Comparison of ENCODE assay signal across 8 cellular contexts in genomic region chr12:14366211-14366762, GRCh38. TPM values are rescaled to one million over a fixed set of nuclear protein-coding genes. Genes with fewer than 3 reads are reported as not detected.
DNase-seq lines count a peak whose midpoint lies in the region; ATAC-seq, FAIRE-seq and TF ChIP-seq lines count a peak whose summit lies in the region.

No MANE protein-coding gene starts in this region.

- H3K79me1 ChIP-seq in neuronal stem cell (ENCODE audit: low read depth, low read length) = no peaks in the 10 kb centered on the region

- peak overlapping the region; percentile 68 to 81 (median 76) for H3K4me3 ChIP-seq in esophagus muscularis mucosa
- peak overlapping the region in 1 of 2 donors; percentile 58 for H3K4me3 ChIP-seq in neuronal stem cell (ENCODE audit: low read length in 2 of 2)

- no peak for TF ChIP-seq POLR2A in esophagus muscularis mucosa (IDR thresholded peaks at IDR 0.05; ENCODE audit: low read depth)

- in situ Hi-C loops in SK-MEL-5 (cut with HindIII; ENCODE audit: low pct_unique_long_range_greater_than_20kb, low sequenced_read_pairs) = no loop called here

- H2BK15ac ChIP-seq in neuronal stem cell (ENCODE audit: low read length) = no peak overlapping the region

- no peak overlapping the region for H3K18ac ChIP-seq in neuronal stem cell (ENCODE audit: low read length)

- no peak overlapping the region for H2AK5ac ChIP-seq in neuronal stem cell (ENCODE audit: low read depth, low read length)

- no peak overlapping the region for H2BK12ac ChIP-seq in neuronal stem cell (ENCODE audit: low read length)

- no peak overlapping the region for H3K4ac ChIP-seq in neuronal stem cell (ENCODE audit: low read length)

- TF ChIP-seq EP300 in esophagus muscularis mucosa (IDR thresholded peaks at IDR 0.05) = no peak

- no peak overlapping the region for H3K14ac ChIP-seq in neuronal stem cell (ENCODE audit: low read length)

- H3K27me3 ChIP-seq in esophagus muscularis mucosa (no peaks in the 10 kb centered on the region), neuronal stem cell (ENCODE audit: control insufficient read depth in 3 of 3, insufficient read depth in 3 of 3, low read depth in 1 of 3, low read length in 3 of 3) (no peaks in the 10 kb centered on the region)

- H3K9me3 ChIP-seq in esophagus muscularis mucosa = no peaks in the 10 kb centered on the region
- H3K9me3 ChIP-seq in neuronal stem cell (replicated peaks in 1 of 2; ENCODE audit: control insufficient read depth in 2 of 2, insufficient read depth in 1 of 2, low read depth in 1 of 2, low read length in 2 of 2) = peaks cover 2 to 10% of the 10 kb centered on the region in 2 donors

- FAIRE-seq in A204.1 (lab: Jason Lieb, UNC) = peak; percentile 72

- peak overlapping the region; percentile 93 to 97 (median 95) for H3K27ac ChIP-seq in esophagus muscularis mucosa (replicated peaks in 1 of 4)
- no peak overlapping the region for H3K27ac ChIP-seq in neuronal stem cell (replicated peaks; ENCODE audit: low read length)

- H2AFZ ChIP-seq in neuronal stem cell (ENCODE audit: low read length) = peak overlapping the region; percentile 94

- H3K36me3 ChIP-seq in esophagus muscularis mucosa (peaks cover 0 to 8% (median 0%) of the 10 kb centered on the region in 4 donors), neuronal stem cell (replicated peaks in 1 of 2; ENCODE audit: control insufficient read depth in 2 of 2, insufficient read depth in 2 of 2, low read length in 2 of 2) (peaks cover 0 to 5% of the 10 kb centered on the region in 2 donors)

- no peak overlapping the region for H2BK5ac ChIP-seq in neuronal stem cell (ENCODE audit: low read length)

- no peak overlapping the region for H4K91ac ChIP-seq in neuronal stem cell (ENCODE audit: low read depth, low read length, poor library complexity)

- H3K23ac ChIP-seq in neuronal stem cell (ENCODE audit: low read depth, low read length, poor library complexity) = no peak overlapping the region

- no peak overlapping the region for H4K8ac ChIP-seq in neuronal stem cell (ENCODE audit: low read depth, low read length)

- no peak overlapping the region for H2BK120ac ChIP-seq in neuronal stem cell (ENCODE audit: low read depth, low read length)

- DNase-seq in SK-MEL-5 (ENCODE audit: low read depth, low spot score) (peak; percentile 35), esophagus muscularis mucosa (ENCODE audit: extremely low spot score) (no peak), neuronal stem cell (ENCODE audit: low spot score) (no peak), AG08396 (ENCODE audit: low spot score) (no peak), AG08395 (ENCODE audit: low spot score) (no peak)

- ATAC-seq in GM19023 (IDR thresholded peaks at IDR 0.05; ENCODE audit: unreplicated experiment) = no peak

- no peak overlapping the region for H3K4me2 ChIP-seq in neuronal stem cell (ENCODE audit: insufficient read depth, low read length, poor library complexity, severe bottlenecking)

- no peak overlapping the region for H3K9ac ChIP-seq in neuronal stem cell (ENCODE audit: low read depth, low read length, poor library complexity)

- WGBS in esophagus muscularis mucosa = 8% methylated on average over 5 of the region's 5 CpGs
- no CpG with 5 or more reads among the region's 5 CpGs for WGBS in neuronal stem cell (ENCODE audit: extremely low coverage in 2 of 2, insufficient read length in 2 of 2, insufficient replicate concordance in 1 of 2), 2 donors

- intact Hi-C loops in esophagus muscularis mucosa (cut with DNase I) = loop anchor here (5.0 to 10.0 kb wide), 3 partner anchors 49 to 409 kb away; a partner anchor contains a TSS

- H3K4me1 ChIP-seq in esophagus muscularis mucosa = peaks cover 0 to 31% (median 28%) of the 10 kb centered on the region in 4 donors
- no peaks in the 10 kb centered on the region for H3K4me1 ChIP-seq in neuronal stem cell (ENCODE audit: control insufficient read depth in 2 of 2, insufficient read depth in 1 of 2, low read depth in 1 of 2, low read length in 2 of 2)

- peak; percentile 21; the same call in 1 of the 2 replicates for TF ChIP-seq CTCF in GM12874 (IDR thresholded peaks at IDR 0.05; ENCODE audit: insufficient read depth, low read depth, low read length)
- peak; percentile 13 to 33 (median 31) for TF ChIP-seq CTCF in esophagus muscularis mucosa (IDR thresholded peaks at IDR 0.05)

RNA-seq across cellular contexts. Expression of gene ATF7IP, which starts 0.8 kb away (rescaled TPM):
- total RNA-seq in SK-MEL-5 (2014; rRNA removed; shearing (Covaris generic)) = 16.9 and 19.4 TPM in 2 replicates
- 13.2 and 17.1 TPM in 2 replicates for polyA plus RNA-seq in SK-MEL-5 (2015; cell fraction: cytosol; rRNA removed)
- polyA plus RNA-seq in SK-MEL-5 (2015; cell fraction: nucleus; rRNA removed) = 15.6 and 24.2 TPM in 2 replicates
- total RNA-seq in esophagus muscularis mucosa = 10 to 100 TPM; 26.8 to 43.2 (median 32.8) TPM
- polyA plus RNA-seq in neuronal stem cell (2013, experiment 1 of 2) = 55.9 TPM
- 58.8 TPM for polyA plus RNA-seq in neuronal stem cell (2013, experiment 2 of 2)
